Comparison of ENCODE assay signal across 18 cellular contexts in genomic region chr9:112044183-112044582, GRCh38.
"Had no signal": no experiment of that assay in that cellular context is flagged by ENCODE, and none has a peak within 500 bp of the region (broad histone marks: within the 10 kb centered on the region; RNA-seq: fewer than 3 reads in every experiment).

No MANE protein-coding gene starts in this region.

- ATAC-seq: activated naive CD8-positive, alpha-beta T cell treated with anti-CD3 and anti-CD28 coated beads, Interleukin-2, amount 50 U/mL, for 24 hours; activated T-helper 17 cell treated with anti-CD3 and anti-CD28 coated beads, Interleukin-2, amount 50 U/mL, for 72 hours; left colon; lower lobe of right lung; psoas muscle; right lobe of liver; stimulated activated memory B cell treated with anti-CD40 and anti-IgM and Interleukin-4, amounts not matched to agents 10 μg/mL and 1 μg/mL and 100 μg/mL, for 72 hours had no signal

- H3K36me3 ChIP-seq: esophagus muscularis mucosa, right lobe of liver, tibial artery had no signal

- H3K4me3 ChIP-seq: esophagus muscularis mucosa, lower lobe of right lung, psoas muscle, right lobe of liver, tibial artery had no signal

- H3K27me3 Mint-ChIP-seq: activated naive CD8-positive, alpha-beta T cell treated with anti-CD3 and anti-CD28 coated beads, Interleukin-2, amount 50 U/mL, for 24 hours; activated T-helper 17 cell treated with anti-CD3 and anti-CD28 coated beads, Interleukin-2, amount 50 U/mL, for 72 hours; stimulated activated memory B cell treated with anti-CD40 and anti-IgM and Interleukin-4, amounts not matched to agents 10 μg/mL and 1 μg/mL and 100 μg/mL, for 72 hours had no signal

- FAIRE-seq: colon had no signal

- H3K9me3 ChIP-seq: esophagus muscularis mucosa, lower lobe of right lung, psoas muscle, right lobe of liver, tibial artery had no signal

- H3K4me3 Mint-ChIP-seq: activated naive CD8-positive, alpha-beta T cell treated with anti-CD3 and anti-CD28 coated beads, Interleukin-2, amount 50 U/mL, for 24 hours; activated T-helper 17 cell treated with anti-CD3 and anti-CD28 coated beads, Interleukin-2, amount 50 U/mL, for 72 hours; immature natural killer cell; mesothelial cell of epicardium; stimulated activated memory B cell treated with anti-CD40 and anti-IgM and Interleukin-4, amounts not matched to agents 10 μg/mL and 1 μg/mL and 100 μg/mL, for 72 hours had no signal

- H3K27me3 ChIP-seq: esophagus muscularis mucosa, right lobe of liver, tibial artery had no signal

- H3K27ac ChIP-seq: esophagus muscularis mucosa, lower lobe of right lung, psoas muscle, right lobe of liver, tibial artery, VCaP had no signal

- H3K27ac Mint-ChIP-seq: activated naive CD8-positive, alpha-beta T cell treated with anti-CD3 and anti-CD28 coated beads, Interleukin-2, amount 50 U/mL, for 24 hours; activated T-helper 17 cell treated with anti-CD3 and anti-CD28 coated beads, Interleukin-2, amount 50 U/mL, for 72 hours; immature natural killer cell; stimulated activated memory B cell treated with anti-CD40 and anti-IgM and Interleukin-4, amounts not matched to agents 10 μg/mL and 1 μg/mL and 100 μg/mL, for 72 hours had no signal

- DNase-seq: activated CD4-positive, alpha-beta T cell treated with anti-CD3 and anti-CD28 coated beads, Interleukin-2, amount 50 U/mL, for 48 hours; activated naive CD4-positive, alpha-beta T cell treated with Interleukin-2 at 50 U/mL for 16 hours; activated naive CD8-positive, alpha-beta T cell treated with anti-CD3 and anti-CD28 coated beads, Interleukin-2, amount 50 U/mL, for 24 hours; aorta; foreskin melanocyte; immature natural killer cell; left colon; lower lobe of right lung; psoas muscle; right lobe of liver; stimulated activated CD4-positive, alpha-beta T cell treated with anti-CD3 and anti-CD28 coated beads, Interleukin-1b, Interleukin-23, amount 100 ng/mL, for 48 hours; tibial artery had no signal
